8 cellular contexts compared by ENCODE assay signal in genomic region chr19:56393119-56394012, GRCh38. TPM values are rescaled to one million over a fixed set of nuclear protein-coding genes. Genes with fewer than 3 reads are reported as not detected.
DNase-seq lines count a peak whose midpoint lies in the region; ATAC-seq, FAIRE-seq and TF ChIP-seq lines count a peak whose summit lies in the region.

ZNF582 (minus strand) TSS chr19:56393534; CDS start chr19:56391752, 1,782 bp downstream.

- ATAC-seq in GM18907 (IDR thresholded peaks at IDR 0.05; ENCODE audit: unreplicated experiment) (peak; percentile 97), HG03280 (IDR thresholded peaks at IDR 0.05; ENCODE audit: unreplicated experiment) (peak; percentile 90)
- peak; percentile 99 for ATAC-seq in activated CD8-positive, alpha-beta memory T cell treated with anti-CD3 and anti-CD28 coated beads, Interleukin-2, amount 10 ng/mL, durations not matched to agents 7 days and 5 days

- peak within 1 kb of the TSS; percentile 91 for H3K27ac Mint-ChIP-seq in activated CD8-positive, alpha-beta memory T cell treated with anti-CD3 and anti-CD28 coated beads, Interleukin-2, amount 10 ng/mL, durations not matched to agents 7 days and 5 days

- H3K36me3 Mint-ChIP-seq in activated CD8-positive, alpha-beta memory T cell treated with anti-CD3 and anti-CD28 coated beads, Interleukin-2, amount 10 ng/mL, durations not matched to agents 7 days and 5 days, result peaks cover 56% of the 10 kb centered on the region

- DNase-seq in AG09309 (ENCODE audit: low read depth), result peak; percentile 87
- DNase-seq in NCI-H524 treated with DMSO at 0.1 percent for 48 hours (lab: John Stamatoyannopoulos, UW), result peak; percentile 55
- DNase-seq in activated CD8-positive, alpha-beta memory T cell treated with anti-CD3 and anti-CD28 coated beads, Interleukin-2, amount 10 ng/mL, durations not matched to agents 7 days and 5 days, result peak; percentile 97
- DNase-seq in mesenteric fat pad (ENCODE audit: low spot score), result peak; percentile 96
- peak; percentile 82 for DNase-seq in stimulated activated CD8-positive, alpha-beta memory T cell treated with anti-CD3 and anti-CD28 coated beads, Interleukin-15, amount 100 ng/mL, for 1 hour (ENCODE audit: low read depth)

- CTCF ChIA-PET in activated CD8-positive, alpha-beta memory T cell treated with anti-CD3 and anti-CD28 coated beads, Interleukin-2, amount 10 ng/mL, durations not matched to agents 7 days and 5 days (lab: Charles Lee), result interaction anchor here (1.1 kb wide), 1 partner anchor 10 kb away, joined by 3 read pairs; the partner anchor contains the start of gene ZNF583

- H3K4me3 Mint-ChIP-seq in activated CD8-positive, alpha-beta memory T cell treated with anti-CD3 and anti-CD28 coated beads, Interleukin-2, amount 10 ng/mL, durations not matched to agents 7 days and 5 days, result peak within 1 kb of the TSS; percentile 86

- peak; percentile 87 for TF ChIP-seq CTCF in AG09309 (IDR thresholded peaks at IDR 0.05; ENCODE audit: control insufficient read depth, insufficient read depth, low read depth, low read length, missing control alignments)

- H3K4me1 Mint-ChIP-seq in activated CD8-positive, alpha-beta memory T cell treated with anti-CD3 and anti-CD28 coated beads, Interleukin-2, amount 10 ng/mL, durations not matched to agents 7 days and 5 days, result peaks cover 13% of the 10 kb centered on the region

- H3K27me3 Mint-ChIP-seq in activated CD8-positive, alpha-beta memory T cell treated with anti-CD3 and anti-CD28 coated beads, Interleukin-2, amount 10 ng/mL, durations not matched to agents 7 days and 5 days, result no peaks in the 10 kb centered on the region

- H3K4me3 ChIP-seq in AG09309 (ENCODE audit: control insufficient read depth, low read depth, low read length), result peak within 1 kb of the TSS; percentile 53

- H3K9me3 Mint-ChIP-seq in activated CD8-positive, alpha-beta memory T cell treated with anti-CD3 and anti-CD28 coated beads, Interleukin-2, amount 10 ng/mL, durations not matched to agents 7 days and 5 days (ENCODE audit: low read depth), result peaks cover 40% of the 10 kb centered on the region

- FAIRE-seq in endometrium (lab: Jason Lieb, UNC), result peak; percentile 72

RNA-seq across cellular contexts. Expression of gene ZNF582, which starts in this region (rescaled TPM):
- 1 to 10 TPM; 1.9 to 3.3 TPM for total RNA-seq in activated CD8-positive, alpha-beta memory T cell treated with anti-CD3 and anti-CD28 coated beads, Interleukin-2, amount 10 ng/mL, durations not matched to agents 7 days and 5 days
- total RNA-seq in mesenteric fat pad, result 3.1 TPM

Comparison
In these comparisons a context has a peak if more than half of its experiments do, and no peak if none do; other contexts are left out.
1. Peak in every context shown above with its lines: DNase-seq, ATAC-seq and H3K4me3 ChIP-seq.